Comparison of ENCODE assay signal across 1 cellular context in genomic region chr7:120792091-120792860, GRCh38.
TF ChIP-seq lines count a peak whose summit lies in the region.

No MANE protein-coding gene starts in this region.

TF ChIP-seq in SK-N-SH, 30 proteins besides CTCF, POLR2A, EP300 and RAD21 (continued from another document):
- TF ChIP-seq EZH2phosphoT487 (IDR thresholded peaks at IDR 0.05; ENCODE audit: borderline replicate concordance, low read depth) (no peak), SMC3 (IDR thresholded peaks at IDR 0.05; ENCODE audit: low read depth, low read length) (peak; percentile 90), MEF2A (IDR thresholded peaks at IDR 0.05; ENCODE audit: borderline replicate concordance, low read depth) (no peak), USF1 (IDR thresholded peaks at IDR 0.05; ENCODE audit: borderline replicate concordance, low read depth) (no peak), FOSL2 (IDR thresholded peaks at IDR 0.05; ENCODE audit: borderline replicate concordance, low read depth) (no peak), CHD2 (IDR thresholded peaks at IDR 0.05; ENCODE audit: low read length, partially characterized antibody) (peak; percentile 28), TAF1 (IDR thresholded peaks at IDR 0.05; ENCODE audit: borderline replicate concordance, low read depth, low read length) (no peak), TCF12 (IDR thresholded peaks at IDR 0.05) (no peak), REST (IDR thresholded peaks at IDR 0.05; ENCODE audit: low read depth, low read length) (no peak), USF2 (IDR thresholded peaks at IDR 0.05; ENCODE audit: borderline replicate concordance, low read depth, low read length) (no peak), FOXM1 (IDR thresholded peaks at IDR 0.05; ENCODE audit: low read depth) (no peak), YY1 (IDR thresholded peaks at IDR 0.05; ENCODE audit: low read depth) (no peak)
